In the genomic region with DNA sequence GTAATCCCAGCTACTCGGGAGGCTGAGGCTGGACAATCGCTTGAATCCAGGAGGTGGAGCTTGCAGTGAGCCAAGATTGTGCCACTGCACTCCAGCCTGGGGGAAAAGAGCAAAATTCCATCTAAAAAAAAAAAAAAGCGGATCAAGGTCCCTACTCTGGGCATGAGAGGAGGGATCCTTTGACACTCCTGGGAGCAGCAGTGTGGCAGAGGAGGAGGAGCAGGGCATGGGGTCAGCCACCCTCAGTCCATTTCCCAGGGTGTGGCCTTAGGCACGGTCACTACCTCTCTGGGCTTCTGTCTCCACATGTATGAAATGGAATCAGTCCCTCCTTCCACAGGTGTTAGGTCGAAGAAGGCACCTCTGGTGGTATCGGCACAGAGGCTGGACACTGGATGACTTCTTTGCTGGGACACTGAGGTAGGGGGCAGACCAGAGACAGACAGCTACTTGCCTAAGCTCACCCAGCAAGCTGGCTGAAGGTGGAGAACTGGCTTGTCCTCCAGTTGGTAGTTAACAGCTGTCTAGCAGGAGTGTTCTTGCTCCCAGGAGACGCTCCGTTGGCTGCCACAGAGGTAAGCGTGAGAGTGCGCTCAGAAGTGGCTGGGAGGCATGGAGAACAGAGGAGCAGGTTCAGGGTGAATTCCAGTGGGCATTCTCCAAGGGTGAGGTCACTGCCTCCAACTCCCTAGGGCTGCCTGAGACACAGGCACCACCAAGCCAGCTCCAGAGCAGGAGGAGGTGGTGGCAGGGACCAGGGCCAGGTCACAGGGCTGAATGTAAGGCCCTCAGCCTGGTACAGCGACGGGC, we compare ENCODE assay signal across 8 cellular contexts. TPM values are rescaled to one million over a fixed set of nuclear protein-coding genes. Genes with fewer than 3 reads are reported as not detected.
DNase-seq lines count a peak whose midpoint lies in the region; ATAC-seq, FAIRE-seq and TF ChIP-seq lines count a peak whose summit lies in the region.

No MANE protein-coding gene starts in this region.

- 71 to 74% methylated on average over 12 of the region's 12 CpGs for WGBS in sigmoid colon, 2 donors

- peak; percentile 96 for DNase-seq in RPMI7951 (ENCODE audit: low read depth)
- DNase-seq in glomerular visceral epithelial cell (ENCODE audit: extremely low spot score) = peak; percentile 98
- peak; percentile 72 for DNase-seq in sigmoid colon
- no peak for DNase-seq in effector memory CD4-positive, alpha-beta T cell
- no peak for DNase-seq in T-cell
- DNase-seq in mesenteric fat pad (ENCODE audit: low spot score) = no peak

- CTCF ChIA-PET in T-cell (lab: Charles Lee) = interaction anchor here in 1 of 2 donors (0.6 kb wide), 1 partner anchor 154 kb away, joined by 3 read pairs; no protein-coding TSS in a partner anchor

- TF ChIP-seq CTCF in sigmoid colon (IDR thresholded peaks at IDR 0.05) = no peak

- H3K36me3 ChIP-seq in sigmoid colon = no peaks in the 10 kb centered on the region
- no peaks in the 10 kb centered on the region for H3K36me3 ChIP-seq in effector memory CD4-positive, alpha-beta T cell (ENCODE audit: control insufficient read depth, insufficient read depth, low read length)

- no peak overlapping the region for H3K4me3 ChIP-seq in sigmoid colon
- H3K4me3 ChIP-seq in effector memory CD4-positive, alpha-beta T cell (ENCODE audit: insufficient read depth, low read depth, low read length, poor library complexity, severe bottlenecking) = no peak overlapping the region

- no peak overlapping the region for H3K4me3 Mint-ChIP-seq in T-cell

- no peaks in the 10 kb centered on the region for H3K27me3 ChIP-seq in sigmoid colon
- no peaks in the 10 kb centered on the region for H3K27me3 ChIP-seq in effector memory CD4-positive, alpha-beta T cell (replicated peaks; ENCODE audit: control insufficient read depth, insufficient read depth, low read length, poor library complexity, severe bottlenecking)

- intact Hi-C loops in sigmoid colon (cut with DNase I) = no loop called here

- peak; percentile 76 for FAIRE-seq in G401.6 (lab: Jason Lieb, UNC)

- ATAC-seq in HG02642 (IDR thresholded peaks at IDR 0.05; ENCODE audit: poor library complexity, unreplicated experiment) = no peak
- no peak for ATAC-seq in T-cell (replicated peaks in 1 of 4)

- no peak for TF ChIP-seq POLR2A in sigmoid colon (IDR thresholded peaks at IDR 0.05)

- no peaks in the 10 kb centered on the region for H3K27me3 Mint-ChIP-seq in T-cell

- TF ChIP-seq EP300 in sigmoid colon (IDR thresholded peaks at IDR 0.05) = no peak

- H3K27ac Mint-ChIP-seq in T-cell = no peak overlapping the region

- H3K4me1 Mint-ChIP-seq in T-cell = peaks cover 5 to 9% (median 8%) of the 10 kb centered on the region in 3 donors

- H3K4me1 ChIP-seq in sigmoid colon = peaks cover 0 to 65% (median 54%) of the 10 kb centered on the region in 4 donors
- no peaks in the 10 kb centered on the region for H3K4me1 ChIP-seq in effector memory CD4-positive, alpha-beta T cell (ENCODE audit: control insufficient read depth, insufficient read depth, low read length, poor library complexity, severe bottlenecking)

- no peaks in the 10 kb centered on the region for H3K9me3 Mint-ChIP-seq in T-cell

- H3K36me3 Mint-ChIP-seq in T-cell = peaks cover 3% of the 10 kb centered on the region

- no peaks in the 10 kb centered on the region for H3K9me3 ChIP-seq in sigmoid colon
- H3K9me3 ChIP-seq in effector memory CD4-positive, alpha-beta T cell (ENCODE audit: control insufficient read depth, low read length) = no peaks in the 10 kb centered on the region

- H3K27ac ChIP-seq in sigmoid colon = peak overlapping the region; percentile 87 to 98 (median 94)
- no peak overlapping the region for H3K27ac ChIP-seq in effector memory CD4-positive, alpha-beta T cell (ENCODE audit: insufficient read depth, low read length, poor library complexity, severe bottlenecking)

- POLR2A ChIA-PET in T-cell (lab: Charles Lee) = interaction anchor here in 1 of 2 donors (0.7 kb wide), 1 partner anchor 110 kb away, joined by 3 read pairs; no protein-coding TSS in a partner anchor

RNA-seq across cellular contexts. Expression of a gene that starts 19.6 kb away (rescaled TPM):
- total RNA-seq in RPMI7951 (2014; rRNA removed; shearing (Covaris generic)) = 17.8 and 19.8 TPM in 2 replicates
- total RNA-seq in sigmoid colon (10 to 100 TPM; 43.2 to 72.2 (median 61.9) TPM), T-cell (10 to 100 TPM; 36.9 to 47.6 (median 45.4) TPM), mesenteric fat pad (52.0 TPM)
- 100 to 1,000 TPM; 145 to 181 (median 171) TPM for polyA plus RNA-seq in sigmoid colon

RNA-seq across cellular contexts. Expression of a gene that starts 45.0 kb away (rescaled TPM):
- total RNA-seq in RPMI7951 (2014; rRNA removed; shearing (Covaris generic)) = 12.0 and 12.6 TPM in 2 replicates
- total RNA-seq in sigmoid colon (1 to 10 TPM; 4.2 to 4.8 (median 4.7) TPM), T-cell (1 to 10 TPM; 1.7 to 5.0 (median 3.2) TPM), mesenteric fat pad (11.2 TPM)
- 1 to 10 TPM in 1 of 3 donors, under 1 TPM in 2; under 0.01 to 5.4 (median 0.69) TPM for polyA plus RNA-seq in sigmoid colon

Comparison
In these comparisons a context has a peak if more than half of its experiments do, and no peak if none do; other contexts are left out.
1. DNase-seq: peak in RPMI7951 (single experiment), glomerular visceral epithelial cell (single experiment) and sigmoid colon (single experiment); none in effector memory CD4-positive, alpha-beta T cell (0 of 3), T-cell (0 of 34) and mesenteric fat pad (single experiment).